Comparison of ENCODE assay signal across 18 cellular contexts in genomic region chr3:53712817-53713388, GRCh38.
DNase-seq lines count a peak whose midpoint lies in the region; ATAC-seq, FAIRE-seq and TF ChIP-seq lines count a peak whose summit lies in the region.
"Had no signal": no experiment of that assay in that cellular context is flagged by ENCODE, and none has a peak within 500 bp of the region (broad histone marks: within the 10 kb centered on the region; RNA-seq: fewer than 3 reads in every experiment).

No MANE protein-coding gene starts in this region.

- H3K9me3 ChIP-seq in lower lobe of right lung, result no peaks in the 10 kb centered on the region
- no peaks in the 10 kb centered on the region for H3K9me3 ChIP-seq in aorta (ENCODE audit: control insufficient read depth, low read length)
- H3K9me3 ChIP-seq: mucosa of descending colon had no signal

- H3K27ac ChIP-seq in lower lobe of right lung, result peak overlapping the region; percentile 11
- no peak overlapping the region for H3K27ac ChIP-seq in aorta (ENCODE audit: low read depth in 1 of 2, low read length in 2 of 2)
- H3K27ac ChIP-seq: dorsolateral prefrontal cortex had no signal

- intact Hi-C loops in lower lobe of right lung (cut with DNase I) (loop anchor here (10.0 kb wide), 1 partner anchor 338 kb away; no protein-coding TSS in a partner anchor), aorta (cut with DNase I) (loop anchor here in 1 of 2 donors (2.0 to 10.0 kb wide), 3 partner anchors 338 to 491 kb away; no protein-coding TSS in a partner anchor)

- no peak for TF ChIP-seq CTCF in lower lobe of right lung (IDR thresholded peaks at IDR 0.05)

- peak; percentile 14 for FAIRE-seq in GM12892 (lab: Jason Lieb, UNC)
- FAIRE-seq: D721Med had no signal

- H3K4me1 ChIP-seq in lower lobe of right lung (peaks cover 38% of the 10 kb centered on the region), aorta (ENCODE audit: control insufficient read depth in 1 of 2, insufficient read depth in 2 of 2, low read length in 2 of 2) (no peaks in the 10 kb centered on the region)

- 88 to 89% methylated on average over 4 of the region's 4 CpGs for WGBS in aorta, 2 donors

- no peak for TF ChIP-seq POLR2A in GM12892 (IDR thresholded peaks at IDR 0.05; ENCODE audit: low read depth, low read length)

- ATAC-seq in GM19351 (IDR thresholded peaks at IDR 0.05; ENCODE audit: unreplicated experiment) (peak; percentile 61), HG03442 (IDR thresholded peaks at IDR 0.05; ENCODE audit: unreplicated experiment) (peak; percentile 52), lower lobe of right lung (no peak), aorta (ENCODE audit: low FRiP score) (no peak)
- ATAC-seq: mucosa of descending colon had no signal

- H3K27me3 ChIP-seq in lower lobe of right lung (ENCODE audit: low read depth) (no peaks in the 10 kb centered on the region), aorta (ENCODE audit: control insufficient read depth in 1 of 2, insufficient read depth in 2 of 2, low read length in 1 of 2) (no peaks in the 10 kb centered on the region)
- H3K27me3 ChIP-seq: dorsolateral prefrontal cortex had no signal

- DNase-seq in GM12892 (ENCODE audit: insufficient read length) (no peak), lower lobe of right lung (no peak), aorta (no peak), CD1c-positive myeloid dendritic cell (ENCODE audit: extremely low spot score) (no peak), GF-D8 (lab: John Stamatoyannopoulos, UW) (no peak)
- DNase-seq: activated CD4-positive, CD25-positive, alpha-beta regulatory T cell; activated naive CD4-positive, alpha-beta T cell treated with anti-CD3 and anti-CD28 coated beads, Interleukin-2, amount 50 U/mL, for 16 hours; activated T-cell treated with anti-CD3 and anti-CD28 coated beads, Interleukin-2, amount 50 U/mL, for 48 hours; caudate nucleus; dorsolateral prefrontal cortex; mucosa of descending colon; NCI-H2171 treated with DMSO at 0.1 percent for 48 hours; NCI-H524 treated with DMSO at 0.1 percent for 48 hours; posterior cingulate gyrus; T-helper 9 cell had no signal

- H3K4me3 ChIP-seq in lower lobe of right lung (no peak overlapping the region), aorta (ENCODE audit: low read length in 2 of 2) (no peak overlapping the region)
- H3K4me3 ChIP-seq: dorsolateral prefrontal cortex, mucosa of descending colon had no signal

- no peaks in the 10 kb centered on the region for H3K36me3 ChIP-seq in lower lobe of right lung
- H3K36me3 ChIP-seq in aorta (ENCODE audit: control insufficient read depth in 1 of 2, insufficient read depth in 2 of 2, low read length in 1 of 2), result no peaks in the 10 kb centered on the region

Comparison
In these comparisons a context has a peak if more than half of its experiments do, and no peak if none do; other contexts are left out.
1. ATAC-seq: peak in GM19351 (single experiment) and HG03442 (single experiment); none in lower lobe of right lung (0 of 2) and aorta (single experiment).